8 cellular contexts compared by ENCODE assay signal in genomic region chr15:51829360-51830278, GRCh38. TPM values are rescaled to one million over a fixed set of nuclear protein-coding genes. Genes with fewer than 3 reads are reported as not detected.
DNase-seq lines count a peak whose midpoint lies in the region; ATAC-seq and TF ChIP-seq lines count a peak whose summit lies in the region.

TSS of gene TMOD3 (plus strand) at chr15:51829653. CDS start at chr15:51862885, 33,232 bp downstream.

- CTCF ChIA-PET in activated CD4-positive, alpha-beta memory T cell treated with anti-CD3 and anti-CD28 coated beads for 36 hours (lab: Charles Lee), result interaction anchor here (1.4 kb wide), 1 partner anchor 12 kb away, joined by 3 read pairs; no protein-coding TSS in a partner anchor

- H3K9ac ChIP-seq in BLaER1 (peak within 1 kb of the TSS; percentile 90), liver (ENCODE audit: low read depth in 1 of 2, low read length in 2 of 2) (peak within 1 kb of the TSS; percentile 84 to 87)

- H3K9me3 ChIP-seq in BLaER1 (no peaks in the 10 kb centered on the region), liver (ENCODE audit: control insufficient read depth in 4 of 4, low read length in 3 of 4) (no peaks in the 10 kb centered on the region)

- peaks cover 44% of the 10 kb centered on the region for H3K4me1 Mint-ChIP-seq in activated CD4-positive, alpha-beta memory T cell treated with anti-CD3 and anti-CD28 coated beads for 36 hours (ENCODE audit: low read depth)

- peak within 1 kb of the TSS; percentile 83 for H3K4me2 ChIP-seq in BLaER1

- H3K27ac ChIP-seq in BLaER1, result peak within 1 kb of the TSS; percentile 80
- peak within 1 kb of the TSS in 58 of 59 donors; percentile 3 to 94 (median 82) for H3K27ac ChIP-seq in dorsolateral prefrontal cortex
- H3K27ac ChIP-seq in liver (ENCODE audit: low read depth in 1 of 2, low read length in 2 of 2), result peak within 1 kb of the TSS; percentile 90 to 91

- H3K4me1 ChIP-seq in BLaER1 (peaks cover 21% of the 10 kb centered on the region), liver (ENCODE audit: control insufficient read depth in 4 of 4, insufficient read depth in 4 of 4, low read length in 3 of 4) (peaks cover 3 to 15% (median 10%) of the 10 kb centered on the region in 4 donors)

- no peaks in the 10 kb centered on the region for H3K27me3 ChIP-seq in BLaER1
- H3K27me3 ChIP-seq in dorsolateral prefrontal cortex, result no peaks in the 10 kb centered on the region
- H3K27me3 ChIP-seq in liver (ENCODE audit: control insufficient read depth in 4 of 4, insufficient read depth in 4 of 4, low read length in 3 of 4), result no peaks in the 10 kb centered on the region

- DNase-seq in GM19240 (ENCODE audit: insufficient read length, low spot score) (peak; percentile 89), NCI-H69 (lab: John Stamatoyannopoulos, UW) (peak; percentile 96), dorsolateral prefrontal cortex (peak; percentile 84 to 96 (median 92))
- DNase-seq in activated CD4-positive, alpha-beta memory T cell treated with anti-CD3 and anti-CD28 coated beads for 36 hours, result peak; percentile 93
- DNase-seq in stimulated activated CD4-positive, alpha-beta T cell treated with anti-CD3 and anti-CD28 coated beads, Interleukin-4, amount 100 ng/mL, for 1 hour, result peak; percentile 91

- H3K27me3 Mint-ChIP-seq in activated CD4-positive, alpha-beta memory T cell treated with anti-CD3 and anti-CD28 coated beads for 36 hours, result no peaks in the 10 kb centered on the region

- intact Hi-C loops in activated CD4-positive, alpha-beta memory T cell treated with anti-CD3 and anti-CD28 coated beads for 36 hours (cut with micrococcal nuclease), result loop anchor here (1.0 to 10.0 kb wide), 5 partner anchors 33 to 335 kb away; partner anchors contain the start of genes LEO1, LYSMD2 and MAPK6
- intact Hi-C loops in dorsolateral prefrontal cortex (cut with DNase I), result loop anchor here in 1 of 2 donors (5.0 kb wide), 1 partner anchor 38 kb away; no protein-coding TSS in a partner anchor

- ATAC-seq in HG03457 (IDR thresholded peaks at IDR 0.05; ENCODE audit: unreplicated experiment), result peak; percentile 76

- TF ChIP-seq CTCF in dorsolateral prefrontal cortex (IDR thresholded peaks at IDR 0.05 in 54 of 56, conservative IDR thresholded peaks at IDR 0.05 in 2 of 56; ENCODE audit: low read depth in 1 of 56, partially characterized antibody in 56 of 56) (peak in 38 of 56 donors; percentile 5 to 55 (median 28)), liver (IDR thresholded peaks at IDR 0.05; ENCODE audit: low read depth, low read length, missing input control) (no peak)

- H3K36me3 Mint-ChIP-seq in activated CD4-positive, alpha-beta memory T cell treated with anti-CD3 and anti-CD28 coated beads for 36 hours, result peaks cover 5% of the 10 kb centered on the region

- WGBS in liver, result 1% methylated on average over 89 of the region's 89 CpGs

- POLR2A ChIA-PET in activated CD4-positive, alpha-beta memory T cell treated with anti-CD3 and anti-CD28 coated beads for 36 hours (lab: Charles Lee), result interaction anchor here (0.6 to 1.5 kb wide), 3 partner anchors 14 to 179 kb away, joined by 4 to 5 read pairs (median 4); no protein-coding TSS in a partner anchor

- peaks cover 40% of the 10 kb centered on the region for H4K20me1 ChIP-seq in BLaER1

- H3K4me3 ChIP-seq in BLaER1 (peak within 1 kb of the TSS; percentile 98), dorsolateral prefrontal cortex (peak within 1 kb of the TSS; percentile 58 to 99 (median 93)), liver (ENCODE audit: low read depth in 1 of 3, low read length in 3 of 3) (peak within 1 kb of the TSS; percentile 79 to 99 (median 80))

- no peaks in the 10 kb centered on the region for H3K9me3 Mint-ChIP-seq in activated CD4-positive, alpha-beta memory T cell treated with anti-CD3 and anti-CD28 coated beads for 36 hours

- H3K36me3 ChIP-seq in BLaER1, result no peaks in the 10 kb centered on the region
- no peaks in the 10 kb centered on the region for H3K36me3 ChIP-seq in liver (ENCODE audit: control insufficient read depth in 4 of 4, insufficient read depth in 3 of 4, low read depth in 1 of 4, low read length in 3 of 4)

- no peak for TF ChIP-seq RAD21 in liver (IDR thresholded peaks at IDR 0.05)

- peak within 1 kb of the TSS; percentile 90 for H3K4me3 Mint-ChIP-seq in activated CD4-positive, alpha-beta memory T cell treated with anti-CD3 and anti-CD28 coated beads for 36 hours

- peak within 1 kb of the TSS; percentile 90 for H3K27ac Mint-ChIP-seq in activated CD4-positive, alpha-beta memory T cell treated with anti-CD3 and anti-CD28 coated beads for 36 hours

TF ChIP-seq in liver, 16 proteins besides CTCF, POLR2A, EP300 and RAD21:
- TF ChIP-seq HNF4G (IDR thresholded peaks at IDR 0.05), result no peak
- TF ChIP-seq JUND (IDR thresholded peaks at IDR 0.05), result no peak
- TF ChIP-seq HNF4A (conservative IDR thresholded peaks at IDR 0.05), result peak; percentile 17 to 37
- no peak for TF ChIP-seq ZBTB33 (IDR thresholded peaks at IDR 0.05)
- no peak for TF ChIP-seq TAF1 (conservative IDR thresholded peaks at IDR 0.05)
- peak; percentile 73 for TF ChIP-seq YY1 (IDR thresholded peaks at IDR 0.05)
- TF ChIP-seq NR2F2 (IDR thresholded peaks at IDR 0.05), result no peak
- TF ChIP-seq SP1 (IDR thresholded peaks at IDR 0.05), result no peak
- TF ChIP-seq ATF3 (IDR thresholded peaks at IDR 0.05), result no peak
- TF ChIP-seq MAX (IDR thresholded peaks at IDR 0.05), result no peak
- peak; percentile 35 for TF ChIP-seq REST (IDR thresholded peaks at IDR 0.05)
- no peak for TF ChIP-seq EGR1 (IDR thresholded peaks at IDR 0.05; ENCODE audit: low read depth in 2 of 2)
- no peak for TF ChIP-seq GABPA (IDR thresholded peaks at IDR 0.05 in 1 of 2, conservative IDR thresholded peaks at IDR 0.05 in 1 of 2)
- no peak for TF ChIP-seq FOXA2 (IDR thresholded peaks at IDR 0.05)
- TF ChIP-seq FOXA1 (IDR thresholded peaks at IDR 0.05), result no peak
- no peak for TF ChIP-seq RXRA (IDR thresholded peaks at IDR 0.05)
TF ChIP-seq in liver: peak in this region for 3.

RNA-seq across cellular contexts. Expression of gene TMOD3, which starts in this region (rescaled TPM):
- total RNA-seq in activated CD4-positive, alpha-beta memory T cell treated with anti-CD3 and anti-CD28 coated beads for 36 hours, result 10 to 100 TPM; 56.9 to 61.6 TPM
- 10 to 100 TPM; 13.9 to 34.3 (median 21.4) TPM for total RNA-seq in dorsolateral prefrontal cortex
- 10 to 100 TPM; 16.0 to 23.9 TPM for total RNA-seq in liver
- 10 to 100 TPM in 1 of 2 donors, 1 to 10 TPM in 1; 7.2 to 12.1 TPM for polyA plus RNA-seq in liver

Comparison
In these comparisons a context has a peak if more than half of its experiments do, and no peak if none do; other contexts are left out.
1. Peak in every context shown above with its lines: DNase-seq, ATAC-seq, H3K4me3 ChIP-seq and H3K27ac ChIP-seq.